ENCODE assay signal across 8 cellular contexts in the genomic region with DNA sequence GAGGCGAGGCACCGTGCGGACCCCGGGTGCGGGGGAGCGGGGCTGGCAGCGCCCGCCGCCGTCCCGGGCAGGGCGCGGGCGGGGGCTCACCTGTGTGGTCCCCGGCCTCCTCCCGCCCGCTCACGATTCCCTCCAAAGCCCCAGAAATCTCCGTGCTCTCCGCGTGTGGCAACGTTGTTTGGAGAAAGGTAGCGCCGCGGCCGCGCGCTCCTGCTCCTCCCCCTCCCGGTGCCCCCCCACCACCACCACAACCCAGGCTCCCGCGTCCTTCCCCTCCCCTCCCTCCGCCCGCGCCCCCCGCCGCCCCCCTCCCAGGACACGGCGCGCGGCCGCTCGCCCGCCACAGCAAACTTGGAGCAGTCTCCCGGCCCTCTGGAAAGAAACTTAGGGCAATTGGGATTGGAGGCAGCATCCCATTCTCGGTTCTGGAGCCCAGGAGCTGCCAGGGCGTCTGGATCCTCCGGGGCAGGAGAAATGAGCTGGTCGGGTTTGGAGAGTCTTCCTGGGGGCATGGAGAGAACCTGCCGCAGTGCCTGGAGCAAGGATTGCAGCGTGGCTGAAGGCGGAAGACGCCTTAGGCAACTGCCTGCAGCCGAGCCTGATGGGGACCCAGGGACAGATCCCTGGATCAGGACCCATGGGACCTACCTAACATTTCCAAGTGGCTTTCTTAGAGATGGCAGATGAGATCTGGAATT. TPM values are rescaled to one million over a fixed set of nuclear protein-coding genes. Genes with fewer than 3 reads are reported as not detected.
DNase-seq lines count a peak whose midpoint lies in the region; ATAC-seq and TF ChIP-seq lines count a peak whose summit lies in the region.

No MANE protein-coding gene starts in this region.

- peak overlapping the region; percentile 75 for H3K27ac Mint-ChIP-seq in activated CD8-positive, alpha-beta T cell treated with anti-CD3 and anti-CD28 coated beads for 36 hours

- no peaks in the 10 kb centered on the region for H3K9me3 ChIP-seq in mononuclear cell (ENCODE audit: low read depth, low read length)
- no peaks in the 10 kb centered on the region for H3K9me3 ChIP-seq in thoracic aorta

- no peaks in the 10 kb centered on the region for H3K36me3 ChIP-seq in thoracic aorta

- H3K27me3 Mint-ChIP-seq in activated CD8-positive, alpha-beta T cell treated with anti-CD3 and anti-CD28 coated beads for 36 hours, result no peaks in the 10 kb centered on the region

- H3K4me3 ChIP-seq in mononuclear cell (ENCODE audit: low read length), result peak overlapping the region; percentile 90
- peak overlapping the region; percentile 99 for H3K4me3 ChIP-seq in thoracic aorta

- no peak for TF ChIP-seq CTCF in activated CD8-positive, alpha-beta T cell treated with anti-CD3 and anti-CD28 coated beads for 36 hours (IDR thresholded peaks at IDR 0.05)
- no peak for TF ChIP-seq CTCF in thoracic aorta (IDR thresholded peaks at IDR 0.05)

- H3K4me3 Mint-ChIP-seq in activated CD8-positive, alpha-beta T cell treated with anti-CD3 and anti-CD28 coated beads for 36 hours, result peak overlapping the region; percentile 79

- peaks cover 8% of the 10 kb centered on the region for H3K9me3 Mint-ChIP-seq in activated CD8-positive, alpha-beta T cell treated with anti-CD3 and anti-CD28 coated beads for 36 hours

- CTCF ChIA-PET in activated CD8-positive, alpha-beta T cell treated with anti-CD3 and anti-CD28 coated beads for 36 hours (lab: Charles Lee), result interaction anchor here (4.7 kb wide), 1 partner anchor 345 kb away, joined by 30 read pairs; no protein-coding TSS in a partner anchor

- H3K4me1 Mint-ChIP-seq in activated CD8-positive, alpha-beta T cell treated with anti-CD3 and anti-CD28 coated beads for 36 hours (ENCODE audit: low read depth), result peaks cover 67% of the 10 kb centered on the region

- POLR2A ChIA-PET in activated CD8-positive, alpha-beta T cell treated with anti-CD3 and anti-CD28 coated beads for 36 hours (lab: Charles Lee), result interaction anchor here (0.6 to 1.6 kb wide), 3 partner anchors 135 to 346 kb away, joined by 3 to 4 read pairs (median 4); no protein-coding TSS in a partner anchor

- ATAC-seq in activated CD8-positive, alpha-beta T cell treated with anti-CD3 and anti-CD28 coated beads for 36 hours, result no peak
- ATAC-seq in thoracic aorta (ENCODE audit: insufficient number of reproducible peaks, low FRiP score, low read depth) (no peak), GM19328 (IDR thresholded peaks at IDR 0.05; ENCODE audit: unreplicated experiment) (no peak)

- peak; percentile 57 for DNase-seq in stimulated activated CD4-positive, alpha-beta T cell treated with anti-CD3 and anti-CD28 coated beads, Interleukin-15, amount 100 ng/mL, for 24 hours
- DNase-seq in stimulated activated CD4-positive, alpha-beta T cell treated with anti-CD3 and anti-CD28 coated beads, Interleukin-4, amount 100 ng/mL, for 24 hours, result no peak
- DNase-seq in NCI-H2227 (lab: John Stamatoyannopoulos, UW; ENCODE audit: unreplicated experiment), result peak; percentile 55
- peak; percentile 44 for DNase-seq in activated CD8-positive, alpha-beta T cell treated with anti-CD3 and anti-CD28 coated beads for 36 hours
- no peak for DNase-seq in epithelial cell of prostate (ENCODE audit: low read depth, low spot score)
- DNase-seq in thoracic aorta (ENCODE audit: low spot score), result no peak

- intact Hi-C loops in activated CD8-positive, alpha-beta T cell treated with anti-CD3 and anti-CD28 coated beads for 36 hours (cut with micrococcal nuclease), result loop anchor here (5.0 to 10.0 kb wide), 2 partner anchors 348 to 980 kb away; partner anchors contain the start of gene RELL1

- H3K4me1 ChIP-seq in mononuclear cell (ENCODE audit: insufficient read depth, low read length), result peaks cover 52% of the 10 kb centered on the region
- H3K4me1 ChIP-seq in thoracic aorta (ENCODE audit: control insufficient read depth in 1 of 2, low read depth in 2 of 2), result peaks cover 31 to 45% of the 10 kb centered on the region in 2 donors

- peak overlapping the region; percentile 97 for H3K27ac ChIP-seq in epithelial cell of prostate
- H3K27ac ChIP-seq in thoracic aorta, result peak overlapping the region; percentile 98 to 100

- H3K27me3 ChIP-seq in mononuclear cell (ENCODE audit: insufficient read depth, low read length) (no peaks in the 10 kb centered on the region), thoracic aorta (replicated peaks; ENCODE audit: insufficient read depth) (no peaks in the 10 kb centered on the region)

- peaks cover 7% of the 10 kb centered on the region for H3K36me3 Mint-ChIP-seq in activated CD8-positive, alpha-beta T cell treated with anti-CD3 and anti-CD28 coated beads for 36 hours (ENCODE audit: low read depth)

RNA-seq across cellular contexts. Expression of gene KLF3, which starts 0.9 kb away (rescaled TPM):
- 1 to 10 TPM; 5.5 to 6.0 TPM for total RNA-seq in activated CD8-positive, alpha-beta T cell treated with anti-CD3 and anti-CD28 coated beads for 36 hours
- total RNA-seq in mononuclear cell (103 TPM), thoracic aorta (10 to 100 TPM; 45.8 to 53.4 TPM)

Comparison
In these comparisons a context has a peak if more than half of its experiments do, and no peak if none do; other contexts are left out.
1. DNase-seq: peak in stimulated activated CD4-positive, alpha-beta T cell treated with anti-CD3 and anti-CD28 coated beads, Interleukin-15, amount 100 ng/mL, for 24 hours (single experiment), NCI-H2227 (single experiment) and activated CD8-positive, alpha-beta T cell treated with anti-CD3 and anti-CD28 coated beads for 36 hours (single experiment); none in stimulated activated CD4-positive, alpha-beta T cell treated with anti-CD3 and anti-CD28 coated beads, Interleukin-4, amount 100 ng/mL, for 24 hours (single experiment), epithelial cell of prostate (single experiment) and thoracic aorta (single experiment).
2. RNA of gene KLF3, which starts 0.9 kb away (total RNA-seq): 103 TPM in mononuclear cell (single experiment) and 45.8 to 53.4 TPM in thoracic aorta; 5.5 to 6.0 TPM in activated CD8-positive, alpha-beta T cell treated with anti-CD3 and anti-CD28 coated beads for 36 hours; every median in the first group is over 4 times any median in the second.